Comparison of ENCODE assay signal across 9 cellular contexts in genomic region chr1:46991083-46991923, GRCh38. TPM values are rescaled to one million over a fixed set of nuclear protein-coding genes. Genes with fewer than 3 reads are reported as not detected.
DNase-seq lines count a peak whose midpoint lies in the region; ATAC-seq and TF ChIP-seq lines count a peak whose summit lies in the region.
"Had no signal": no experiment of that assay in that cellular context is flagged by ENCODE, and none has a peak within 500 bp of the region (broad histone marks: within the 10 kb centered on the region; RNA-seq: fewer than 3 reads in every experiment).

No MANE protein-coding gene starts in this region.

- H3K9me3 ChIP-seq in GM23248 (ENCODE audit: low read depth) (no peaks in the 10 kb centered on the region), neural progenitor cell (ENCODE audit: low read depth) (no peaks in the 10 kb centered on the region)
- H3K9me3 ChIP-seq: Peyer's patch had no signal

- H3K4me1 Mint-ChIP-seq in neural progenitor cell, result no peaks in the 10 kb centered on the region
- no peaks in the 10 kb centered on the region for H3K4me1 Mint-ChIP-seq in activated T-helper 17 cell treated with anti-CD3 and anti-CD28 coated beads, Interleukin-2, amount 50 U/mL, for 72 hours

- H3K4me3 ChIP-seq in GM23248 (no peak overlapping the region), neural progenitor cell (no peak overlapping the region)
- H3K4me3 ChIP-seq: Peyer's patch had no signal

- H3K27ac Mint-ChIP-seq in neural progenitor cell, result no peak overlapping the region
- no peak overlapping the region for H3K27ac Mint-ChIP-seq in activated T-helper 17 cell treated with anti-CD3 and anti-CD28 coated beads, Interleukin-2, amount 50 U/mL, for 72 hours

- H3K4me3 Mint-ChIP-seq in neural progenitor cell, result no peak overlapping the region
- H3K4me3 Mint-ChIP-seq in activated T-helper 17 cell treated with anti-CD3 and anti-CD28 coated beads, Interleukin-2, amount 50 U/mL, for 72 hours, result no peak overlapping the region

- H3K36me3 Mint-ChIP-seq in neural progenitor cell, result no peaks in the 10 kb centered on the region
- H3K36me3 Mint-ChIP-seq in activated T-helper 17 cell treated with anti-CD3 and anti-CD28 coated beads, Interleukin-2, amount 50 U/mL, for 72 hours (ENCODE audit: low read depth), result no peaks in the 10 kb centered on the region

- no peaks in the 10 kb centered on the region for H3K27me3 ChIP-seq in GM23248 (replicated peaks; ENCODE audit: insufficient read depth)
- no peaks in the 10 kb centered on the region for H3K27me3 ChIP-seq in neural progenitor cell
- H3K27me3 ChIP-seq: Peyer's patch had no signal

- H3K36me3 ChIP-seq in GM23248 (ENCODE audit: low read depth) (no peaks in the 10 kb centered on the region), neural progenitor cell (no peaks in the 10 kb centered on the region)
- H3K36me3 ChIP-seq: Peyer's patch had no signal

- no peak overlapping the region for H2AFZ ChIP-seq in GM23248
- H2AFZ ChIP-seq in neural progenitor cell (replicated peaks), result peak overlapping the region; percentile 1

- H3K79me2 ChIP-seq in GM23248 (ENCODE audit: insufficient read depth) (no peaks in the 10 kb centered on the region), neural progenitor cell (ENCODE audit: low read depth) (no peaks in the 10 kb centered on the region)

- ATAC-seq in activated T-helper 17 cell treated with anti-CD3 and anti-CD28 coated beads, Interleukin-2, amount 50 U/mL, for 72 hours (replicated peaks), result no peak

- no peaks in the 10 kb centered on the region for H3K9me2 ChIP-seq in GM23248 (ENCODE audit: insufficient read depth)

- H3K9me3 Mint-ChIP-seq in neural progenitor cell, result peaks cover 7% of the 10 kb centered on the region
- H3K9me3 Mint-ChIP-seq in activated T-helper 17 cell treated with anti-CD3 and anti-CD28 coated beads, Interleukin-2, amount 50 U/mL, for 72 hours, result no peaks in the 10 kb centered on the region

- H3K27me3 Mint-ChIP-seq in neural progenitor cell (ENCODE audit: insufficient read depth, low read depth), result peaks cover 2% of the 10 kb centered on the region
- H3K27me3 Mint-ChIP-seq in activated T-helper 17 cell treated with anti-CD3 and anti-CD28 coated beads, Interleukin-2, amount 50 U/mL, for 72 hours, result peaks cover 6% of the 10 kb centered on the region

- H4K20me1 ChIP-seq in GM23248 (ENCODE audit: insufficient read depth), result no peaks in the 10 kb centered on the region
- H4K20me1 ChIP-seq in neural progenitor cell (ENCODE audit: low read depth), result no peaks in the 10 kb centered on the region

- H3K27ac ChIP-seq in GM23248 (no peak overlapping the region), neural progenitor cell (no peak overlapping the region)
- H3K27ac ChIP-seq: Peyer's patch had no signal

- H3K4me2 ChIP-seq in GM23248 (ENCODE audit: unreplicated experiment), result no peak overlapping the region
- peak overlapping the region; percentile 7 for H3K4me2 ChIP-seq in neural progenitor cell

- peak; percentile 53 for TF ChIP-seq CTCF in neural progenitor cell (IDR thresholded peaks at IDR 0.05)

- DNase-seq in GM23248 (peak; percentile 17), NCI-H2227 (lab: John Stamatoyannopoulos, UW; ENCODE audit: unreplicated experiment) (peak; percentile 54), cerebellar cortex (ENCODE audit: low spot score) (peak; percentile 2), neural progenitor cell (ENCODE audit: low spot score) (peak; percentile 74), globus pallidus (ENCODE audit: low spot score) (no peak), nucleus accumbens (lab: John Stamatoyannopoulos, UW) (no peak), ureter (ENCODE audit: low spot score) (no peak)
- DNase-seq: Peyer's patch had no signal

- in situ Hi-C loops in GM23248 (cut with MboI), result no loop called here

- H3K9ac ChIP-seq in GM23248, result no peak overlapping the region
- H3K9ac ChIP-seq in neural progenitor cell, result no peak overlapping the region

- H3K4me1 ChIP-seq in GM23248 (ENCODE audit: insufficient read depth), result no peaks in the 10 kb centered on the region
- H3K4me1 ChIP-seq in neural progenitor cell, result no peaks in the 10 kb centered on the region
- H3K4me1 ChIP-seq: Peyer's patch had no signal

- H3F3A ChIP-seq in GM23248 (ENCODE audit: insufficient read depth), result no peaks in the 10 kb centered on the region
- peaks cover 13% of the 10 kb centered on the region for H3F3A ChIP-seq in neural progenitor cell (ENCODE audit: low read depth)

- 19 to 22% methylated on average over 13 of the region's 13 CpGs for WGBS in GM23248 (ENCODE audit: low coverage in 1 of 2, low lambda C conversion rate in 2 of 2, missing lambda C conversion rate in 2 of 2), 2 experiments

RNA-seq across cellular contexts. Expression of gene CYP4X1, which starts 32.2 kb away (rescaled TPM):
- total RNA-seq in GM23248 (2014; rRNA removed; shearing (Covaris generic)), result not detected in 2 replicates
- polyA plus RNA-seq in GM23248 (2016; fragmentation: Nextera tagmentation; extraction: Ambion mirVana), result not detected in 2 replicates
- total RNA-seq in neural progenitor cell (ENCODE audit: low replicate concordance) (0.17 and 0.19 TPM in 2 replicates), ureter (6.0 TPM)
- total RNA-seq in activated T-helper 17 cell treated with anti-CD3 and anti-CD28 coated beads, Interleukin-2, amount 50 U/mL, for 72 hours, result not detected

RNA-seq across cellular contexts. Expression of gene CYP4A11, which starts 50.0 kb away (rescaled TPM):
- total RNA-seq in GM23248 (2014; rRNA removed; shearing (Covaris generic)), result not detected in 2 replicates
- polyA plus RNA-seq in GM23248 (2016; fragmentation: Nextera tagmentation; extraction: Ambion mirVana), result not detected in 2 replicates
- not detected in 2 replicates for total RNA-seq in neural progenitor cell (ENCODE audit: low replicate concordance)
- total RNA-seq in activated T-helper 17 cell treated with anti-CD3 and anti-CD28 coated beads, Interleukin-2, amount 50 U/mL, for 72 hours, result not detected
- not detected for total RNA-seq in ureter

Comparison
In these comparisons a context has a peak if more than half of its experiments do, and no peak if none do; other contexts are left out.
1. DNase-seq: peak in GM23248 (single experiment), NCI-H2227 (single experiment), cerebellar cortex (single experiment) and neural progenitor cell (single experiment); none in globus pallidus (single experiment), nucleus accumbens (0 of 56) and ureter (single experiment).